ENCODE assay signal across 1 cellular context in genomic region chr1:175725684-175726083, GRCh38.
A peak's percentile ranks its signal among the peaks of the same experiment; 100 is the strongest.
TF ChIP-seq lines count a peak whose summit lies in the region.

No MANE protein-coding gene starts in this region.

TF ChIP-seq in K562, 482 proteins besides CTCF, POLR2A, EP300 and RAD21 (continued from another document and continues in another):
- no peak for TF ChIP-seq ID3 (CRISPR knock-in tag; IDR thresholded peaks at IDR 0.05)
- TF ChIP-seq ID3 (tag; IDR thresholded peaks at IDR 0.05), result no peak
- no peak for TF ChIP-seq FUS (optimal IDR thresholded peaks at IDR 0.05; ENCODE audit: low read depth, low read length)
- TF ChIP-seq JUND (IDR thresholded peaks at IDR 0.05; ENCODE audit: borderline replicate concordance, low read depth, low read length), result no peak
- peak; percentile 37; the same call in 1 of the 3 replicates for TF ChIP-seq JUND (tag; IDR thresholded peaks at IDR 0.05; ENCODE audit: borderline replicate concordance, low read depth, low read length)
- no peak for TF ChIP-seq PPARD (CRISPR knock-in tag; IDR thresholded peaks at IDR 0.05)
- TF ChIP-seq IRF1 (CRISPR knock-in tag; IDR thresholded peaks at IDR 0.05; ENCODE audit: borderline replicate concordance), result no peak
- TF ChIP-seq CHD1 (IDR thresholded peaks at IDR 0.05; ENCODE audit: low read length), result no peak
- TF ChIP-seq ZNF57 (CRISPR knock-in tag; IDR thresholded peaks at IDR 0.05), result no peak
- no peak for TF ChIP-seq TEAD4 (IDR thresholded peaks at IDR 0.05; ENCODE audit: low read length)
- no peak for TF ChIP-seq TEAD4 (CRISPR knock-in tag; IDR thresholded peaks at IDR 0.05; ENCODE audit: borderline replicate concordance)
- TF ChIP-seq DIDO1 (tag; IDR thresholded peaks at IDR 0.05; ENCODE audit: low read depth), result no peak
- no peak for TF ChIP-seq IFI16 (CRISPR knock-in tag; IDR thresholded peaks at IDR 0.05)
- TF ChIP-seq EHMT2 (IDR thresholded peaks at IDR 0.05), result peak; percentile 100
- no peak for TF ChIP-seq THRA (IDR thresholded peaks at IDR 0.05)
- no peak for TF ChIP-seq HDAC3 (IDR thresholded peaks at IDR 0.05; ENCODE audit: borderline replicate concordance, partially characterized antibody)
- TF ChIP-seq CREB1 (IDR thresholded peaks at IDR 0.05), result no peak
- TF ChIP-seq CREB1 (CRISPR knock-in tag; IDR thresholded peaks at IDR 0.05), result no peak
- peak; percentile 75; the same call in 1 of the 2 replicates for TF ChIP-seq CHAMP1 (IDR thresholded peaks at IDR 0.05)
- TF ChIP-seq KDM2B (CRISPR knock-in tag; IDR thresholded peaks at IDR 0.05), result no peak
- no peak for TF ChIP-seq ZNF140 (CRISPR knock-in tag; IDR thresholded peaks at IDR 0.05)
- TF ChIP-seq ZNF436 (CRISPR knock-in tag; IDR thresholded peaks at IDR 0.05), result no peak
- TF ChIP-seq ZBTB49 (CRISPR knock-in tag; IDR thresholded peaks at IDR 0.05; ENCODE audit: borderline replicate concordance), result no peak
- no peak for TF ChIP-seq ZC3H11A (IDR thresholded peaks at IDR 0.05; ENCODE audit: low read depth, low read length)
- TF ChIP-seq XRCC5 (IDR thresholded peaks at IDR 0.05; ENCODE audit: low read depth, low read length), result no peak
- TF ChIP-seq TAF9B (IDR thresholded peaks at IDR 0.05; ENCODE audit: partially characterized antibody), result no peak
- no peak for TF ChIP-seq ZKSCAN1 (IDR thresholded peaks at IDR 0.05; ENCODE audit: low read depth, low read length)
- no peak for TF ChIP-seq NR0B1 (IDR thresholded peaks at IDR 0.05; ENCODE audit: partially characterized antibody)
- TF ChIP-seq ZNF274 (IDR thresholded peaks at IDR 0.05; ENCODE audit: borderline replicate concordance, low read depth, low read length), result no peak
- no peak for TF ChIP-seq BRD9 (IDR thresholded peaks at IDR 0.05; ENCODE audit: low read depth, partially characterized antibody)
- TF ChIP-seq ZNF644 (tag; IDR thresholded peaks at IDR 0.05; ENCODE audit: low read depth), result peak; percentile 72; the same call in 1 of the 2 replicates
- no peak for TF ChIP-seq HEY1 (CRISPR knock-in tag; IDR thresholded peaks at IDR 0.05; ENCODE audit: borderline replicate concordance)
- TF ChIP-seq BRD4 (IDR thresholded peaks at IDR 0.05), result no peak
- no peak for TF ChIP-seq ZNF707 (CRISPR knock-in tag; conservative IDR thresholded peaks at IDR 0.05)
- no peak for TF ChIP-seq GMEB1 (CRISPR knock-in tag; IDR thresholded peaks at IDR 0.05)
- no peak for TF ChIP-seq CBFA2T2 (conservative IDR thresholded peaks at IDR 0.05)
- no peak for TF ChIP-seq THAP7 (CRISPR knock-in tag; IDR thresholded peaks at IDR 0.05)
- TF ChIP-seq BCOR (IDR thresholded peaks at IDR 0.05), result no peak
- TF ChIP-seq ZNF449 (CRISPR knock-in tag; IDR thresholded peaks at IDR 0.05), result no peak
- no peak for TF ChIP-seq ZC3H4 (CRISPR knock-in tag; IDR thresholded peaks at IDR 0.05; ENCODE audit: borderline replicate concordance)
- no peak for TF ChIP-seq DPF2 (IDR thresholded peaks at IDR 0.05)
- no peak for TF ChIP-seq SRF (CRISPR knock-in tag; IDR thresholded peaks at IDR 0.05)
- TF ChIP-seq SOX6 (IDR thresholded peaks at IDR 0.05), result no peak
- no peak for TF ChIP-seq HNRNPK (IDR thresholded peaks at IDR 0.05; ENCODE audit: low read depth, low read length, poor library complexity, severe bottlenecking)
- TF ChIP-seq ZNF764 (CRISPR knock-in tag; IDR thresholded peaks at IDR 0.05; ENCODE audit: low read depth), result no peak
- 0 out of 2 replicates have a peak, but pooled peaks have one; percentile 13 for TF ChIP-seq ETV1 (tag; conservative IDR thresholded peaks at IDR 0.05; ENCODE audit: low read depth)
- TF ChIP-seq JUNB (CRISPR knock-in tag; conservative IDR thresholded peaks at IDR 0.05), result no peak
- TF ChIP-seq RCOR1 (IDR thresholded peaks at IDR 0.05; ENCODE audit: borderline replicate concordance in 1 of 2, low read depth in 2 of 2, low read length in 2 of 2), result peak in 1 of 2 experiments; percentile 35; a peak in 1 of 4 replicates
- no peak for TF ChIP-seq ARNT (IDR thresholded peaks at IDR 0.05)
- peak; percentile 98 for TF ChIP-seq MIER1 (IDR thresholded peaks at IDR 0.05; ENCODE audit: low read depth)
- TF ChIP-seq PRDM10 (IDR thresholded peaks at IDR 0.05; ENCODE audit: partially characterized antibody), result no peak
- TF ChIP-seq ZNF263 (CRISPR knock-in tag; IDR thresholded peaks at IDR 0.05; ENCODE audit: borderline replicate concordance), result no peak
- TF ChIP-seq SRSF1 (IDR thresholded peaks at IDR 0.05; ENCODE audit: low read depth, low read length), result no peak
- TF ChIP-seq NR3C1 (CRISPR knock-in tag; IDR thresholded peaks at IDR 0.05), result no peak
- TF ChIP-seq ELK1 (CRISPR knock-in tag; IDR thresholded peaks at IDR 0.05), result no peak
- no peak for TF ChIP-seq ARID2 (IDR thresholded peaks at IDR 0.05)
